7 cellular contexts compared by ENCODE assay signal in the genomic region with DNA sequence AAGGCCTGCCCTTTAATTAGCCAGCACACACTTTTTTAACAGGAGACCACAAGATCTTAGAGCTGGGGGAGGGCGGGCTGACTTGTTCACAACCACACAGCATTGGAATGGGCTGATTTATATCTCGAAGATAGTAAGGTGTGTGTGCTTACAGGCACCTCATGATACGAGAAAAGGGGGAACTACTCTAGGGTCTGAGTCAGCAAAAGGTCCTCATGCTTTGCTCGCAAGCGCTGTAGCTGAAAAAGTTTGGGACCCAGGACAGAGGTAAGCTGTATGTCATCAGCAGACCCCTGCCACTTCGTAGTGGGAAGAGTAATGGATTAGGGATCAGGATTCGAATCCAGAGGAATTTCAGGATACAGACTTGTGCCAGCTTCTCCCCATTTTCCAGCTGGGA.
"Had no signal": no experiment of that assay in that cellular context is flagged by ENCODE, and none has a peak within 500 bp of the region (broad histone marks: within the 10 kb centered on the region; RNA-seq: fewer than 3 reads in every experiment).

No MANE protein-coding gene starts in this region.

- H3K4me3 ChIP-seq: GM23338 had no signal

- DNase-seq: H9, KG1 had no signal

- ATAC-seq: GM23338, HCT116 had no signal

- FAIRE-seq: H1, H54, HTR-8/SVneo had no signal

- H3K4me2 ChIP-seq: GM23338 had no signal
